14 cellular contexts compared by ENCODE assay signal in the genomic region with DNA sequence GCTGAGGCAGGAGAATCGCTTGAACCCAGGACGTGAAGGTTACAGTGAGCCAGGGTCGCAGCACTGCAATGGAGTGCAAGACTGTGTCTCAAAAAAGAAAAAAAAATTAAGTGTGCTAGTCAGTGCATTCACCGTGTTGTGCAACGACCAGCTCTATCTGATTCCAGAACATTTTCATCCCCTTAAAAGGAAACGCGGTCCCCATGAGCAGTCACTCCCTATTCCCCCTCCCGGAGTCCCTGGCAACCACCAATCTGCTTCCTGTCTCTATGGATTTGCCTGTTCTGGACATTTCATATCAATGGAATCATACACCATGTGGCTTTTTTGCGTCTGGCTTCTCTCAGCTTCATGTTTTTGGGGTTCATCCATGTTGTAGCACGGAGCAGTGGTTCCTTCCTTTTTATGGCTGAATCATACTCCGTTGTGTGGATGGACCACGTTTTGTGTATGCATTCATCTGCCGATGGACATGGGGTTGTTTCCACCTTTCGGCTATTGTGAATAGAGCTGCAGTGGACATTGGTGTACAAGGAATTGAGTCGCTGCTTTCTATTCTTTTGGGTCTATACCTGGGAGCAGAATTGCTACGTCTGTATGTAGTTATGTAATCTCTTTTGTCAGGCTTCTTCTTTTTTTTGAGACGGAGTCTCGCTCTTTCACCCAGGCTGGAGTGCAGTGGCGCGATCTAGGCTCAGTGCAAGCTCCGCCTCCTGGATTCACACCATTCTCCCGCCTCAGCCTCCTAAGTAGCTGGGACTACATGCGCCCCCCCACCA. TPM values are rescaled to one million over a fixed set of nuclear protein-coding genes. Genes with fewer than 3 reads are reported as not detected.
DNase-seq lines count a peak whose midpoint lies in the region; ATAC-seq and TF ChIP-seq lines count a peak whose summit lies in the region.
"Had no signal": no experiment of that assay in that cellular context is flagged by ENCODE, and none has a peak within 500 bp of the region (broad histone marks: within the 10 kb centered on the region; RNA-seq: fewer than 3 reads in every experiment).

No MANE protein-coding gene starts in this region.

- peak in 3 of 4 donors; percentile 59 to 67 (median 65) for ATAC-seq in psoas muscle
- ATAC-seq: activated CD8-positive, alpha-beta memory T cell treated with anti-CD3 and anti-CD28 coated beads, Interleukin-2, amount 10 ng/mL, durations not matched to agents 7 days and 5 days; stimulated activated naive CD8-positive, alpha-beta T cell treated with anti-CD3 and anti-CD28 coated beads, Interleukin-15, amount 100 ng/mL, for 72 hours had no signal

- H3K4me3 Mint-ChIP-seq in activated naive CD8-positive, alpha-beta T cell treated with anti-CD3 and anti-CD28 coated beads for 36 hours, result no peak overlapping the region
- H3K4me3 Mint-ChIP-seq: activated CD8-positive, alpha-beta memory T cell treated with anti-CD3 and anti-CD28 coated beads, Interleukin-2, amount 10 ng/mL, durations not matched to agents 7 days and 5 days; stimulated activated naive CD8-positive, alpha-beta T cell treated with anti-CD3 and anti-CD28 coated beads, Interleukin-15, amount 100 ng/mL, for 72 hours had no signal

- no peak overlapping the region for H3K27ac Mint-ChIP-seq in activated naive CD8-positive, alpha-beta T cell treated with anti-CD3 and anti-CD28 coated beads for 36 hours
- H3K27ac Mint-ChIP-seq: activated CD8-positive, alpha-beta memory T cell treated with anti-CD3 and anti-CD28 coated beads, Interleukin-2, amount 10 ng/mL, durations not matched to agents 7 days and 5 days had no signal

- H3K27me3 ChIP-seq in left ventricle myocardium inferior (ENCODE audit: low read depth), result no peaks in the 10 kb centered on the region
- no peaks in the 10 kb centered on the region for H3K27me3 ChIP-seq in psoas muscle (ENCODE audit: insufficient read depth in 3 of 3, low read length in 2 of 3)

- peaks cover 2% of the 10 kb centered on the region for H3K9me3 Mint-ChIP-seq in activated naive CD8-positive, alpha-beta T cell treated with anti-CD3 and anti-CD28 coated beads for 36 hours
- H3K9me3 Mint-ChIP-seq: stimulated activated naive CD8-positive, alpha-beta T cell treated with anti-CD3 and anti-CD28 coated beads, Interleukin-15, amount 100 ng/mL, for 72 hours had no signal

- no peaks in the 10 kb centered on the region for H3K9me3 ChIP-seq in left ventricle myocardium inferior (replicated peaks)
- no peaks in the 10 kb centered on the region for H3K9me3 ChIP-seq in psoas muscle
- H3K9me3 ChIP-seq: HAP-1 had no signal

- H3K4me1 Mint-ChIP-seq in activated naive CD8-positive, alpha-beta T cell treated with anti-CD3 and anti-CD28 coated beads for 36 hours, result peaks cover 26% of the 10 kb centered on the region

- H3K27ac ChIP-seq in left ventricle myocardium inferior (replicated peaks) (peak overlapping the region; percentile 77), psoas muscle (peak overlapping the region; percentile 58)
- H3K27ac ChIP-seq: HL-60 had no signal

- no peak for TF ChIP-seq CTCF in AG10803 (conservative IDR thresholded peaks at IDR 0.05; ENCODE audit: low read length)
- no peak for TF ChIP-seq CTCF in left ventricle myocardium inferior (IDR thresholded peaks at IDR 0.05; ENCODE audit: borderline replicate concordance)
- TF ChIP-seq CTCF in psoas muscle (IDR thresholded peaks at IDR 0.05), result no peak

- no peaks in the 10 kb centered on the region for H3K27me3 Mint-ChIP-seq in activated naive CD8-positive, alpha-beta T cell treated with anti-CD3 and anti-CD28 coated beads for 36 hours
- H3K27me3 Mint-ChIP-seq: activated CD8-positive, alpha-beta memory T cell treated with anti-CD3 and anti-CD28 coated beads, Interleukin-2, amount 10 ng/mL, durations not matched to agents 7 days and 5 days; stimulated activated naive CD8-positive, alpha-beta T cell treated with anti-CD3 and anti-CD28 coated beads, Interleukin-15, amount 100 ng/mL, for 72 hours had no signal

- H3K4me1 ChIP-seq in left ventricle myocardium inferior (peaks cover 55% of the 10 kb centered on the region), psoas muscle (peaks cover 7% of the 10 kb centered on the region)

- H3K36me3 ChIP-seq in left ventricle myocardium inferior (no peaks in the 10 kb centered on the region), psoas muscle (ENCODE audit: insufficient read depth in 1 of 2, low read depth in 1 of 2) (no peaks in the 10 kb centered on the region)
- H3K36me3 ChIP-seq: HAP-1 had no signal

- intact Hi-C loops in left ventricle myocardium inferior (cut with micrococcal nuclease), result no loop called here
- intact Hi-C loops in psoas muscle (cut with DNase I), result no loop called here

- peaks cover 6% of the 10 kb centered on the region for H3K36me3 Mint-ChIP-seq in activated naive CD8-positive, alpha-beta T cell treated with anti-CD3 and anti-CD28 coated beads for 36 hours

- H3K4me3 ChIP-seq in AG10803 (ENCODE audit: low read length) (no peak overlapping the region), left ventricle myocardium inferior (no peak overlapping the region), psoas muscle (no peak overlapping the region)
- H3K4me3 ChIP-seq: HAP-1 had no signal

- DNase-seq in AG10803 (ENCODE audit: low read depth) (peak; percentile 78), amniotic epithelial cell (ENCODE audit: low read depth) (peak; percentile 98), left ventricle myocardium inferior (peak; percentile 69), psoas muscle (peak; percentile 61 to 78), NCI-H146 (lab: John Stamatoyannopoulos, UW) (no peak), RKO (ENCODE audit: low spot score) (no peak), AML-193 (lab: John Stamatoyannopoulos, UW) (no peak)
- DNase-seq in activated naive CD8-positive, alpha-beta T cell treated with anti-CD3 and anti-CD28 coated beads for 36 hours, result no peak
- DNase-seq: activated CD8-positive, alpha-beta memory T cell treated with anti-CD3 and anti-CD28 coated beads, Interleukin-2, amount 10 ng/mL, durations not matched to agents 7 days and 5 days; NCI-H1105 treated with DMSO at 0.1 percent for 48 hours; NCI-H748 treated with DMSO at 0.1 percent for 48 hours; stimulated activated naive CD8-positive, alpha-beta T cell treated with anti-CD3 and anti-CD28 coated beads, Interleukin-15, amount 100 ng/mL, for 72 hours had no signal

- 81 to 85% (median 83%) methylated on average over 23 of the region's 23 CpGs for WGBS in psoas muscle, 3 donors

RNA-seq across cellular contexts. Expression of a gene that starts 19.8 kb away (rescaled TPM):
- total RNA-seq in left ventricle myocardium inferior, result 30.7 TPM
- total RNA-seq in psoas muscle, result 10 to 100 TPM; 13.8 to 16.4 (median 14.5) TPM
- 10 to 100 TPM in 2 of 3 donors, 1 to 10 TPM in 1; 9.0 to 23.7 (median 18.9) TPM for polyA plus RNA-seq in psoas muscle
- 10 to 100 TPM; 84.3 to 86.9 TPM for total RNA-seq in activated naive CD8-positive, alpha-beta T cell treated with anti-CD3 and anti-CD28 coated beads for 36 hours

RNA-seq across cellular contexts. Expression of a gene that starts 20.1 kb away (rescaled TPM):
- total RNA-seq in left ventricle myocardium inferior (3.5 TPM), psoas muscle (1 to 10 TPM; 1.8 to 5.9 (median 3.6) TPM)
- polyA plus RNA-seq in psoas muscle, result 1 to 10 TPM; 4.2 to 5.7 (median 5.0) TPM
- 10 to 100 TPM; 43.1 to 46.0 TPM for total RNA-seq in activated naive CD8-positive, alpha-beta T cell treated with anti-CD3 and anti-CD28 coated beads for 36 hours

Comparison
In these comparisons a context has a peak if more than half of its experiments do, and no peak if none do; other contexts are left out.
1. DNase-seq: peak in AG10803 (single experiment), amniotic epithelial cell (single experiment), left ventricle myocardium inferior (single experiment) and psoas muscle (2 of 2); none in NCI-H146 (single experiment), RKO (single experiment), AML-193 (0 of 2) and activated naive CD8-positive, alpha-beta T cell treated with anti-CD3 and anti-CD28 coated beads for 36 hours (single experiment).